14 cellular contexts compared by ENCODE assay signal in the genomic region with DNA sequence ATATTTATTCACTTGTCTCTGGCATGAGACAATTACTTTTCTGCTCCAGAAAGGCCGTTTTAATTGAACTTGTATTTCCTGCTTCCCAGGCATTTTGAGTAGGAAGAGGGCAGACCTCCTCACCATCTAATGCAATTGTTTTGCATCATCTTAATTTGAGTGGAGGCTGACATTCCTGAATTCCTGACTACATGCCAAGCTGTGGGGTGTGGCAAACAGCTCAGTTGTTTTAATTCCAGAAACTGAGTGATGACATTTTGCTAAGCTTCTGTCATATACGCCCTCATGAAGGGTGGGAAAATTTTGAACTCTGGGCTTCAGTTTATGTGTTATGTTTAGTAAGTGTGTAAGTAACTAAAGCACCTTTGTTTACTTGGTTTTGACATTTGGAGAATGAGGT.
DNase-seq lines count a peak whose midpoint lies in the region; ATAC-seq, FAIRE-seq and TF ChIP-seq lines count a peak whose summit lies in the region.
"Had no signal": no experiment of that assay in that cellular context is flagged by ENCODE, and none has a peak within 500 bp of the region (broad histone marks: within the 10 kb centered on the region; RNA-seq: fewer than 3 reads in every experiment).

No MANE protein-coding gene starts in this region.

- no peak overlapping the region for H4K8ac ChIP-seq in mesenchymal stem cell (ENCODE audit: low read length)

- no peak overlapping the region for H3K4me3 Mint-ChIP-seq in Calu3 (ENCODE audit: low read depth, unreplicated experiment)
- H3K4me3 Mint-ChIP-seq: activated B cell treated with CpG ODN at 0.5 μM for 24 hours; activated T-cell treated with anti-CD3 and anti-CD28 coated beads, Interleukin-2, amount 50 U/mL, for 72 hours; CD4-positive, CD25-positive, alpha-beta regulatory T cell had no signal

- no peak overlapping the region for H2BK15ac ChIP-seq in mesenchymal stem cell (ENCODE audit: low read depth, poor library complexity, severe bottlenecking)

- H3K4me3 ChIP-seq in mesenchymal stem cell (ENCODE audit: insufficient read depth in 1 of 2, low read depth in 1 of 2, low read length in 2 of 2) = no peak overlapping the region
- H3K4me3 ChIP-seq: GM12878, spleen had no signal

- H2BK120ac ChIP-seq in mesenchymal stem cell (ENCODE audit: low read depth, low read length) = no peak overlapping the region

- H2AK5ac ChIP-seq in mesenchymal stem cell (ENCODE audit: low read length, severe bottlenecking) = no peak overlapping the region

- H3K4me1 ChIP-seq in mesenchymal stem cell (ENCODE audit: control insufficient read depth, insufficient read depth, low read depth, low read length) = no peaks in the 10 kb centered on the region
- H3K4me1 ChIP-seq: spleen had no signal

- TF ChIP-seq CTCF in Calu3 (IDR thresholded peaks at IDR 0.05; ENCODE audit: unreplicated experiment) = no peak

- peaks cover 4% of the 10 kb centered on the region for H3K36me3 Mint-ChIP-seq in Calu3 (ENCODE audit: insufficient read depth, unreplicated experiment)
- H3K36me3 Mint-ChIP-seq: CD4-positive, CD25-positive, alpha-beta regulatory T cell had no signal

- H4K91ac ChIP-seq in mesenchymal stem cell (ENCODE audit: low read length) = no peak overlapping the region

- FAIRE-seq in endometrium (lab: Jason Lieb, UNC) = peak; percentile 21
- FAIRE-seq: GM12878 had no signal

- CTCF ChIA-PET in Calu3 (lab: Charles Lee) = no interaction called here

- no peak for ATAC-seq in HG03354 (IDR thresholded peaks at IDR 0.05; ENCODE audit: poor library complexity, severe bottlenecking, unreplicated experiment)
- ATAC-seq: activated T-cell treated with anti-CD3 and anti-CD28 coated beads, Interleukin-2, amount 50 U/mL, for 72 hours; GM12878 had no signal

- BruUV-seq in Calu3 (replicated peaks; lab: Mats Ljungman, UMichigan) = no TSS peak

- no peak overlapping the region for H3K14ac ChIP-seq in mesenchymal stem cell (ENCODE audit: low read length in 2 of 2)

- H3K18ac ChIP-seq in mesenchymal stem cell (ENCODE audit: low read depth in 1 of 2, low read length in 2 of 2) = no peak overlapping the region

- H3K9me3 Mint-ChIP-seq in Calu3 (ENCODE audit: low read depth, unreplicated experiment) = no peaks in the 10 kb centered on the region
- H3K9me3 Mint-ChIP-seq: activated B cell treated with CpG ODN at 0.5 μM for 24 hours; activated T-cell treated with anti-CD3 and anti-CD28 coated beads, Interleukin-2, amount 50 U/mL, for 72 hours had no signal

- no peak overlapping the region for H2AFZ ChIP-seq in mesenchymal stem cell (ENCODE audit: low read depth, low read length)

- H3K9ac ChIP-seq in mesenchymal stem cell (ENCODE audit: low read length) = no peak overlapping the region

- intact Hi-C loops in Calu3 (cut with micrococcal nuclease; ENCODE audit: unreplicated experiment) = no loop called here

- no peak overlapping the region for H3K4ac ChIP-seq in mesenchymal stem cell (ENCODE audit: low read depth in 1 of 2, low read length in 2 of 2)

- no peak overlapping the region for H3K23ac ChIP-seq in mesenchymal stem cell (ENCODE audit: low read length in 2 of 2)

- H3K36me3 ChIP-seq in mesenchymal stem cell (ENCODE audit: control insufficient read depth in 1 of 2, insufficient read depth in 2 of 2, low read depth in 1 of 2, low read length in 2 of 2) = no peaks in the 10 kb centered on the region
- H3K36me3 ChIP-seq: spleen had no signal

- no peaks in the 10 kb centered on the region for H3K9me3 ChIP-seq in mesenchymal stem cell (ENCODE audit: control insufficient read depth, low read length)
- H3K9me3 ChIP-seq: spleen had no signal

- no peaks in the 10 kb centered on the region for H3K79me1 ChIP-seq in mesenchymal stem cell (replicated peaks; ENCODE audit: low read length, poor library complexity, severe bottlenecking)

- H3K27ac ChIP-seq in mesenchymal stem cell (ENCODE audit: low read length, poor library complexity, severe bottlenecking) = no peak overlapping the region
- H3K27ac ChIP-seq: spleen had no signal

- H2BK12ac ChIP-seq in mesenchymal stem cell (ENCODE audit: low read length in 2 of 2) = no peak overlapping the region

- H2BK5ac ChIP-seq in mesenchymal stem cell (ENCODE audit: low read depth, low read length, poor library complexity, severe bottlenecking) = no peak overlapping the region

- H3K4me1 Mint-ChIP-seq in Calu3 (ENCODE audit: low read depth, unreplicated experiment) = peaks cover 12% of the 10 kb centered on the region
- H3K4me1 Mint-ChIP-seq: activated B cell treated with CpG ODN at 0.5 μM for 24 hours; CD4-positive, CD25-positive, alpha-beta regulatory T cell had no signal

- H3K4me2 ChIP-seq in mesenchymal stem cell (ENCODE audit: low read length, poor library complexity, severe bottlenecking) = no peak overlapping the region

- H3K27ac Mint-ChIP-seq in Calu3 (ENCODE audit: unreplicated experiment) = peak overlapping the region; percentile 56
- H3K27ac Mint-ChIP-seq: activated B cell treated with CpG ODN at 0.5 μM for 24 hours; activated T-cell treated with anti-CD3 and anti-CD28 coated beads, Interleukin-2, amount 50 U/mL, for 72 hours; CD4-positive, CD25-positive, alpha-beta regulatory T cell had no signal

- H3K27me3 Mint-ChIP-seq in Calu3 (ENCODE audit: unreplicated experiment) = no peaks in the 10 kb centered on the region

- DNase-seq in Calu3 = peak; percentile 41
- peak; percentile 41 for DNase-seq in M059J (ENCODE audit: low read depth)
- DNase-seq in mesenchymal stem cell = peak; percentile 5
- no peak for DNase-seq in NCI-H510A (lab: John Stamatoyannopoulos, UW)
- DNase-seq in stimulated activated CD4-positive, alpha-beta T cell treated with anti-CD3 and anti-CD28 coated beads, Interleukin-2, amount 100 ng/mL, for 48 hours = no peak
- no peak for DNase-seq in NCI-H1694 (lab: John Stamatoyannopoulos, UW)
- DNase-seq: activated B cell treated with CpG ODN at 0.5 μM for 24 hours; activated T-cell treated with anti-CD3 and anti-CD28 coated beads, Interleukin-2, amount 50 U/mL, for 72 hours; CD4-positive, CD25-positive, alpha-beta regulatory T cell; NCI-H2171; spleen had no signal

- H3K27me3 ChIP-seq in mesenchymal stem cell (ENCODE audit: control insufficient read depth in 1 of 2, insufficient read depth in 1 of 2, low read length in 2 of 2) = no peaks in the 10 kb centered on the region
- H3K27me3 ChIP-seq: spleen had no signal

- 37% methylated on average over 2 of the region's 2 CpGs for WGBS in mesenchymal stem cell

Comparison
In these comparisons a context has a peak if more than half of its experiments do, and no peak if none do; other contexts are left out.
1. DNase-seq: peak in Calu3 (single experiment), M059J (single experiment) and mesenchymal stem cell (single experiment); none in NCI-H510A (single experiment), stimulated activated CD4-positive, alpha-beta T cell treated with anti-CD3 and anti-CD28 coated beads, Interleukin-2, amount 100 ng/mL, for 48 hours (0 of 2) and NCI-H1694 (single experiment).